26 cellular contexts compared by ENCODE assay signal in genomic region chr5:115050860-115051259, GRCh38.
DNase-seq lines count a peak whose midpoint lies in the region; ATAC-seq, FAIRE-seq and TF ChIP-seq lines count a peak whose summit lies in the region.
"Had no signal": no experiment of that assay in that cellular context is flagged by ENCODE, and none has a peak within 500 bp of the region (broad histone marks: within the 10 kb centered on the region; RNA-seq: fewer than 3 reads in every experiment).

No MANE protein-coding gene starts in this region.

- no peak for TF ChIP-seq RAD21 in liver (IDR thresholded peaks at IDR 0.05)
- no peak for TF ChIP-seq RAD21 in HepG2 (CRISPR knock-in tag; IDR thresholded peaks at IDR 0.05)

- peaks cover 0 to 13% (median 2%) of the 10 kb centered on the region in 4 donors for H3K4me1 ChIP-seq in liver (ENCODE audit: control insufficient read depth in 4 of 4, insufficient read depth in 4 of 4, low read length in 3 of 4)
- H3K4me1 ChIP-seq in HepG2 (ENCODE audit: insufficient read depth, low read length): peaks cover 23% of the 10 kb centered on the region
- H3K4me1 ChIP-seq: A549; BLaER1 treated with 17β-estradiol and CSF1 and Interleukin-3, amounts not matched to agents 10 nM and 100 nM; SJCRH30 had no signal

- ATAC-seq in HepG2: no peak
- no peak for ATAC-seq in HG02852 (IDR thresholded peaks at IDR 0.05; ENCODE audit: unreplicated experiment)
- ATAC-seq: A549, GM23338, PC-3, SK-N-SH treated with all-trans-retinoic acid at 6 μM for 48 hours had no signal

- in situ Hi-C loops in HepG2 (cut with HindIII; ENCODE audit: extremely low pct_ligation_motif_present, low pct_unique_long_range_greater_than_20kb): loop anchor here (25.0 kb wide), 2 partner anchors 264 to 1439 kb away; no protein-coding TSS in a partner anchor

- H3K4me1 Mint-ChIP-seq in chondrocyte (ENCODE audit: low read depth) (no peaks in the 10 kb centered on the region), immature natural killer cell (no peaks in the 10 kb centered on the region)
- H3K4me1 Mint-ChIP-seq: CD4-positive, alpha-beta memory T cell had no signal

- no peak overlapping the region for H3K4me2 ChIP-seq in HepG2 (ENCODE audit: low read depth, low read length)
- H3K4me2 ChIP-seq: A549; BLaER1 treated with 17β-estradiol and CSF1 and Interleukin-3, amounts not matched to agents 10 nM and 100 nM; GM23338 had no signal

- H3K27me3 ChIP-seq in liver (ENCODE audit: control insufficient read depth in 4 of 4, insufficient read depth in 4 of 4, low read length in 3 of 4) (no peaks in the 10 kb centered on the region), HepG2 (ENCODE audit: control insufficient read depth in 1 of 2, insufficient read depth in 2 of 2, low read length in 2 of 2) (no peaks in the 10 kb centered on the region; a peak in 1 of 5 replicates)
- H3K27me3 ChIP-seq: BLaER1 treated with 17β-estradiol and CSF1 and Interleukin-3, amounts not matched to agents 10 nM and 100 nM; SJCRH30 had no signal

- no peaks in the 10 kb centered on the region for H4K20me1 ChIP-seq in HepG2 (ENCODE audit: insufficient read depth, low read length)
- H4K20me1 ChIP-seq: BLaER1 treated with 17β-estradiol and CSF1 and Interleukin-3, amounts not matched to agents 10 nM and 100 nM had no signal

- no TSS peak for BruUV-seq in HepG2 (replicated peaks; lab: Mats Ljungman, UMichigan)

- H3K4me3 Mint-ChIP-seq in chondrocyte (ENCODE audit: unreplicated experiment) (no peak overlapping the region), immature natural killer cell (no peak overlapping the region)
- H3K4me3 Mint-ChIP-seq: CD4-positive, alpha-beta memory T cell; GM23338; H9 had no signal

- no peaks in the 10 kb centered on the region for H3K79me2 ChIP-seq in HepG2 (ENCODE audit: insufficient read depth, low read length)

- POLR2A ChIA-PET in HepG2 (lab: Yijun Ruan, JAX): no interaction called here

- H3K27ac ChIP-seq in liver (ENCODE audit: low read depth in 1 of 2, low read length in 2 of 2) (no peak overlapping the region), HepG2 (ENCODE audit: extremely low read length, insufficient read depth, low read length) (no peak overlapping the region)
- H3K27ac ChIP-seq: A549; BLaER1 treated with 17β-estradiol and CSF1 and Interleukin-3, amounts not matched to agents 10 nM and 100 nM; SJCRH30 had no signal

- TF ChIP-seq EP300 in HepG2 (IDR thresholded peaks at IDR 0.05; ENCODE audit: low read depth in 2 of 2, low read length in 2 of 2) (no peak), HepG2 (CRISPR knock-in tag; IDR thresholded peaks at IDR 0.05; ENCODE audit: borderline replicate concordance) (no peak)

- H3K9me3 ChIP-seq in liver (ENCODE audit: control insufficient read depth in 4 of 4, low read length in 3 of 4): no peaks in the 10 kb centered on the region
- H3K9me3 ChIP-seq in HepG2 (ENCODE audit: low read length): no peaks in the 10 kb centered on the region
- H3K9me3 ChIP-seq: A549, SJCRH30 had no signal

- 27% methylated on average over 3 of the region's 3 CpGs for WGBS in liver
- 5% methylated on average over 3 of the region's 3 CpGs for WGBS in HepG2 (ENCODE audit: low lambda C conversion rate)

- H3K27me3 Mint-ChIP-seq in chondrocyte (ENCODE audit: low read depth) (peaks cover 16% of the 10 kb centered on the region), immature natural killer cell (ENCODE audit: low read depth in 3 of 3) (peaks cover 0 to 10% (median 6%) of the 10 kb centered on the region in 3 donors)

- H3K36me3 ChIP-seq in liver (ENCODE audit: control insufficient read depth in 4 of 4, insufficient read depth in 3 of 4, low read depth in 1 of 4, low read length in 3 of 4) (no peaks in the 10 kb centered on the region), HepG2 (replicated peaks in 1 of 2; ENCODE audit: control insufficient read depth in 1 of 2, insufficient read depth in 2 of 2, low read length in 2 of 2) (no peaks in the 10 kb centered on the region)
- H3K36me3 ChIP-seq: BLaER1 treated with 17β-estradiol and CSF1 and Interleukin-3, amounts not matched to agents 10 nM and 100 nM; SJCRH30 had no signal

- no peak overlapping the region for H3K4me3 ChIP-seq in liver (ENCODE audit: low read depth in 1 of 3, low read length in 3 of 3)
- H3K4me3 ChIP-seq in HepG2 (replicated peaks in 1 of 3; ENCODE audit: insufficient read depth in 1 of 3, low read depth in 2 of 3, low read length in 3 of 3): no peak overlapping the region
- H3K4me3 ChIP-seq in fibroblast of the aortic adventitia (ENCODE audit: low read depth, low read length): no peak overlapping the region
- H3K4me3 ChIP-seq: A549; BLaER1 treated with 17β-estradiol and CSF1 and Interleukin-3, amounts not matched to agents 10 nM and 100 nM; GM23338; SJCRH30 had no signal

- peaks cover 7% of the 10 kb centered on the region for H3K9me3 Mint-ChIP-seq in chondrocyte (ENCODE audit: low read depth)
- H3K9me3 Mint-ChIP-seq in immature natural killer cell: peaks cover 0 to 9% (median 0%) of the 10 kb centered on the region in 6 donors

- H3K9ac ChIP-seq in liver (ENCODE audit: low read depth in 1 of 2, low read length in 2 of 2) (no peak overlapping the region), HepG2 (ENCODE audit: insufficient read depth, low read depth, low read length) (no peak overlapping the region)
- H3K9ac ChIP-seq: BLaER1 treated with 17β-estradiol and CSF1 and Interleukin-3, amounts not matched to agents 10 nM and 100 nM had no signal

- no peak for DNase-seq in HepG2 (ENCODE audit: low spot score)
- DNase-seq in astrocyte of the hippocampus (ENCODE audit: low read depth, low spot score): peak; percentile 68
- peak; percentile 2 for DNase-seq in fibroblast of the aortic adventitia (ENCODE audit: low read depth)
- DNase-seq in chondrocyte (ENCODE audit: low spot score): no peak
- no peak for DNase-seq in immature natural killer cell
- DNase-seq: AML-193; CD4-positive, alpha-beta memory T cell; COR-L47; DMS53; H9; KBM-7; NCI-H1048; NCI-H1417; NCI-H1694; NCI-H2029 treated with DMSO at 0.1 percent for 48 hours; NCI-H510A; PC-3; SJCRH30 had no signal

- H3K36me3 Mint-ChIP-seq in chondrocyte (ENCODE audit: low read depth) (no peaks in the 10 kb centered on the region), immature natural killer cell (no peaks in the 10 kb centered on the region)
- H3K36me3 Mint-ChIP-seq: CD4-positive, alpha-beta memory T cell had no signal

- H3K27ac Mint-ChIP-seq in chondrocyte (ENCODE audit: unreplicated experiment): no peak overlapping the region
- H3K27ac Mint-ChIP-seq in immature natural killer cell: no peak overlapping the region
- H3K27ac Mint-ChIP-seq: CD4-positive, alpha-beta memory T cell; GM23338; H9 had no signal

- no peak for FAIRE-seq in HepG2 (lab: Jason Lieb, UNC)
- FAIRE-seq: A549, G401.6, HTR-8/SVneo had no signal

- TF ChIP-seq POLR2A in HepG2 (IDR thresholded peaks at IDR 0.05; ENCODE audit: insufficient read depth in 1 of 2, low read depth in 2 of 2, low read length in 2 of 2): no peak

- TF ChIP-seq CTCF in liver (IDR thresholded peaks at IDR 0.05; ENCODE audit: low read depth, low read length, missing input control) (no peak), HepG2 (CRISPR knock-in tag; IDR thresholded peaks at IDR 0.05) (no peak), fibroblast of the aortic adventitia (IDR thresholded peaks at IDR 0.05; ENCODE audit: insufficient read depth, low read length) (no peak), chondrocyte (IDR thresholded peaks at IDR 0.05) (no peak)

- intact Hi-C loops in HepG2 (cut with micrococcal nuclease; ENCODE audit: unreplicated experiment): no loop called here

- CTCF ChIA-PET in HepG2 (lab: Yijun Ruan, JAX; ENCODE audit: low intra/inter-chr PET ratio, low total read pairs): no interaction called here

- H2AFZ ChIP-seq in HepG2 (ENCODE audit: low read length): no peak overlapping the region
- H2AFZ ChIP-seq: GM23338 had no signal

TF ChIP-seq in liver, 16 proteins besides CTCF, POLR2A, EP300 and RAD21:
- peak in 1 of 2 donors; percentile 58 for TF ChIP-seq RXRA (IDR thresholded peaks at IDR 0.05)
- TF ChIP-seq FOXA2 (IDR thresholded peaks at IDR 0.05): peak; percentile 44
- no peak for TF ChIP-seq HNF4G (IDR thresholded peaks at IDR 0.05)
- peak; percentile 40 for TF ChIP-seq ZBTB33 (IDR thresholded peaks at IDR 0.05)
- TF ChIP-seq HNF4A (conservative IDR thresholded peaks at IDR 0.05): peak; percentile 67 to 71
- TF ChIP-seq JUND (IDR thresholded peaks at IDR 0.05): peak in 1 of 2 donors; percentile 55
TF ChIP-seq in liver: peak in this region for 5.

TF ChIP-seq in HepG2, 621 proteins besides CTCF, POLR2A, EP300 and RAD21 (continues in another document):
- TF ChIP-seq TFDP2 (CRISPR knock-in tag; IDR thresholded peaks at IDR 0.05) (no peak), LBX2 (CRISPR knock-in tag; IDR thresholded peaks at IDR 0.05; ENCODE audit: borderline replicate concordance) (no peak), ZNF547 (CRISPR knock-in tag; IDR thresholded peaks at IDR 0.05) (no peak), ZNF792 (CRISPR knock-in tag; IDR thresholded peaks at IDR 0.05) (no peak), ZBTB3 (CRISPR knock-in tag; IDR thresholded peaks at IDR 0.05; ENCODE audit: borderline replicate concordance, low read depth) (no peak)

Comparison
In these comparisons a context has a peak if more than half of its experiments do, and no peak if none do; other contexts are left out.
1. DNase-seq: peak in astrocyte of the hippocampus (single experiment) and fibroblast of the aortic adventitia (single experiment); none in HepG2 (single experiment), chondrocyte (single experiment) and immature natural killer cell (0 of 3).